Comparison of ENCODE assay signal across 8 cellular contexts in genomic region chr1:958823-959729, GRCh38. TPM values are rescaled to one million over a fixed set of nuclear protein-coding genes. Genes with fewer than 3 reads are reported as not detected.
DNase-seq lines count a peak whose midpoint lies in the region; ATAC-seq, FAIRE-seq and TF ChIP-seq lines count a peak whose summit lies in the region.

NOC2L (minus strand) TSS chr1:959256; CDS start chr1:959240, 16 bp downstream.

- peak within 1 kb of the TSS; percentile 89 for H3K4me3 Mint-ChIP-seq in memory B cell

- ATAC-seq in HG03520 (IDR thresholded peaks at IDR 0.05; ENCODE audit: unreplicated experiment) (peak; percentile 56), memory B cell (ENCODE audit: low read depth) (peak; percentile 87)

- H3K36me3 ChIP-seq in BJ (ENCODE audit: control insufficient read depth, insufficient read depth, low read length) = peaks cover 32% of the 10 kb centered on the region

- no peak for TF ChIP-seq CTCF in BJ (IDR thresholded peaks at IDR 0.05; ENCODE audit: insufficient read depth, low read depth, low read length)

- peaks cover 14% of the 10 kb centered on the region for H3K4me1 Mint-ChIP-seq in memory B cell

- H3K27ac Mint-ChIP-seq in memory B cell = peak within 1 kb of the TSS; percentile 76

- no peaks in the 10 kb centered on the region; the same call in 1 of the 2 replicates for H3K27me3 ChIP-seq in BJ (ENCODE audit: control insufficient read depth, insufficient read depth, low read length)

- peaks cover 19% of the 10 kb centered on the region for H3K36me3 Mint-ChIP-seq in memory B cell

- CTCF ChIA-PET in BJ (lab: Yijun Ruan, JAX) = interaction anchor here (1.0 to 1.3 kb wide), 3 partner anchors 21 to 36 kb away, joined by 3 to 6 read pairs (median 3); no protein-coding TSS in a partner anchor

- H3K9me3 Mint-ChIP-seq in memory B cell = no peaks in the 10 kb centered on the region

- no peak for DNase-seq in BJ (ENCODE audit: low read depth)
- DNase-seq in GM19239 (ENCODE audit: insufficient read length, low spot score) = peak; percentile 98
- DNase-seq in NK-92 treated with Interleukin-12 subunit alpha and Interleukin-12 subunit beta, amount 100 ng/mL, for 24 hours (lab: John Stamatoyannopoulos, UW) = peak; percentile 87
- peak; percentile 89 to 97 for DNase-seq in activated CD8-positive, alpha-beta memory T cell treated with anti-CD3 and anti-CD28 coated beads for 1 hour (ENCODE audit: extremely low read depth in 1 of 2, low read depth in 1 of 2)
- peak; percentile 91 for DNase-seq in effector CD4-positive, alpha-beta T cell
- peak; percentile 91 to 94 for DNase-seq in memory B cell (ENCODE audit: low spot score in 2 of 2)
- DNase-seq in stimulated activated CD8-positive, alpha-beta memory T cell treated with anti-CD3 and anti-CD28 coated beads, Interleukin-12 subunit alpha, Interleukin-12 subunit beta, amount 100 ng/mL, for 24 hours (ENCODE audit: extremely low read depth) = peak; percentile 90

- no peaks in the 10 kb centered on the region for H3K27me3 Mint-ChIP-seq in memory B cell

- H3K4me3 ChIP-seq in BJ (ENCODE audit: low read depth, low read length) = peak within 1 kb of the TSS; percentile 89

- POLR2A ChIA-PET in BJ (lab: Charles Lee) = no interaction called here

- peak; percentile 91 for FAIRE-seq in GM19239 (lab: Jason Lieb, UNC)

RNA-seq across cellular contexts. Expression of gene NOC2L, which starts in this region (rescaled TPM):
- polyA plus RNA-seq in BJ (2011; rRNA removed) = 33.7 and 49.7 TPM in 2 replicates
- polyA minus RNA-seq in BJ (2011; rRNA and poly(A)+ RNA removed) = 36.8 and 49.0 TPM in 2 replicates
